Comparison of ENCODE assay signal across 25 cellular contexts in the genomic region with DNA sequence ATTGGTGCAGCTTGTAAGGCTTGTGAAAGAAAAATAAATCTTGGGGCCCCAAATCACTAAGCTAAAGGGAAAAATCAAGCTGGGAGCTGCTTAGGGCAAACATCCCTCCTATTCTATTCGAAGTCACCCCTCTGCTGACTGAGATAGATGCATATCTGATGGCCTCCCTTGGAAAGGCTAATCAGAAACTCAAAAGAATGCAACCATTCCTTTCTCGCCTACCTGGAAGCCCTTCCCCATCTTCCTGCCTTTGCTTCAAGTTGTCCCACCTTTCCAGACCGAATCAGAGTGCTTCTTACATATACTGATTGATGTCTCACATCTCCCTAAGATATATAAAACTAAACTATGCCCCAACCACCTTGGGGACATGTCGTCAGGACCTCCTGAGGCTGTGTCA.
"Had no signal": no experiment of that assay in that cellular context is flagged by ENCODE, and none has a peak within 500 bp of the region (broad histone marks: within the 10 kb centered on the region; RNA-seq: fewer than 3 reads in every experiment).

No MANE protein-coding gene starts in this region.

- H3K27ac Mint-ChIP-seq: activated CD4-positive, alpha-beta T cell treated with anti-CD3 and anti-CD28 coated beads, Interleukin-2, amount 10 ng/mL, durations not matched to agents 7 days and 5 days; activated CD8-positive, alpha-beta memory T cell treated with anti-CD3 and anti-CD28 coated beads, Interleukin-2, amount 10 ng/mL, durations not matched to agents 7 days and 5 days; activated CD8-positive, alpha-beta T cell treated with anti-CD3 and anti-CD28 coated beads for 36 hours; immature natural killer cell; natural killer cell; progenitor cell of endocrine pancreas; stimulated activated memory B cell treated with anti-CD40 and anti-IgM and Interleukin-4, amounts not matched to agents 10 μg/mL and 1 μg/mL and 100 μg/mL, for 72 hours; T-helper 17 cell had no signal

- ATAC-seq: activated CD8-positive, alpha-beta memory T cell treated with anti-CD3 and anti-CD28 coated beads, Interleukin-2, amount 10 ng/mL, durations not matched to agents 7 days and 5 days; activated CD8-positive, alpha-beta T cell treated with anti-CD3 and anti-CD28 coated beads for 36 hours; heart left ventricle; left lung; natural killer cell; stimulated activated memory B cell treated with anti-CD40 and anti-IgM and Interleukin-4, amounts not matched to agents 10 μg/mL and 1 μg/mL and 100 μg/mL, for 72 hours; T-helper 17 cell had no signal

- H3K4me3 Mint-ChIP-seq: activated CD4-positive, alpha-beta T cell treated with anti-CD3 and anti-CD28 coated beads, Interleukin-2, amount 10 ng/mL, durations not matched to agents 7 days and 5 days; activated CD8-positive, alpha-beta memory T cell treated with anti-CD3 and anti-CD28 coated beads, Interleukin-2, amount 10 ng/mL, durations not matched to agents 7 days and 5 days; activated CD8-positive, alpha-beta T cell treated with anti-CD3 and anti-CD28 coated beads for 36 hours; immature natural killer cell; natural killer cell; stimulated activated memory B cell treated with anti-CD40 and anti-IgM and Interleukin-4, amounts not matched to agents 10 μg/mL and 1 μg/mL and 100 μg/mL, for 72 hours; T-helper 17 cell had no signal

- H3K4me3 ChIP-seq: heart left ventricle, left lung, lung, sigmoid colon, smooth muscle cell, stomach, suprapubic skin, tibial nerve, uterus had no signal

- H3K36me3 ChIP-seq: heart left ventricle, left lung, sigmoid colon, stomach, suprapubic skin, tibial nerve, uterus had no signal

- H3K9me3 ChIP-seq: heart left ventricle, left lung, sigmoid colon, stomach, suprapubic skin, tibial nerve, uterus had no signal

- H3K36me3 Mint-ChIP-seq: activated CD8-positive, alpha-beta memory T cell treated with anti-CD3 and anti-CD28 coated beads, Interleukin-2, amount 10 ng/mL, durations not matched to agents 7 days and 5 days; immature natural killer cell; natural killer cell; stimulated activated memory B cell treated with anti-CD40 and anti-IgM and Interleukin-4, amounts not matched to agents 10 μg/mL and 1 μg/mL and 100 μg/mL, for 72 hours had no signal

- H3K27me3 Mint-ChIP-seq: activated CD4-positive, alpha-beta T cell treated with anti-CD3 and anti-CD28 coated beads, Interleukin-2, amount 10 ng/mL, durations not matched to agents 7 days and 5 days; stimulated activated memory B cell treated with anti-CD40 and anti-IgM and Interleukin-4, amounts not matched to agents 10 μg/mL and 1 μg/mL and 100 μg/mL, for 72 hours had no signal

- H3K27ac ChIP-seq: epithelial cell of prostate, heart left ventricle, left lung, sigmoid colon, stomach, suprapubic skin, uterus had no signal

- H3K4me1 ChIP-seq: heart left ventricle, left lung, sigmoid colon, stomach, suprapubic skin, uterus had no signal

- DNase-seq: activated CD4-positive, alpha-beta T cell treated with anti-CD3 and anti-CD28 coated beads, Interleukin-2, amount 10 ng/mL, durations not matched to agents 7 days and 5 days; activated CD8-positive, alpha-beta memory T cell treated with anti-CD3 and anti-CD28 coated beads, Interleukin-2, amount 10 ng/mL, durations not matched to agents 7 days and 5 days; activated gamma-delta T cell; activated naive CD4-positive, alpha-beta T cell treated with anti-CD3 and anti-CD28 coated beads, Interleukin-2, amount 50 U/mL, for 16 hours; activated T-cell treated with anti-CD3 and anti-CD28 coated beads for 4 hours; cerebellar nuclear complex; cortex of kidney; heart left ventricle; immature natural killer cell; left lung; midbrain; natural killer cell; retina; sigmoid colon; stomach; T-helper 17 cell; uterus had no signal

- H3K27me3 ChIP-seq: heart left ventricle, left lung, sigmoid colon, stomach, suprapubic skin, tibial nerve, uterus had no signal

- H3K9me3 Mint-ChIP-seq: activated CD4-positive, alpha-beta T cell treated with anti-CD3 and anti-CD28 coated beads, Interleukin-2, amount 10 ng/mL, durations not matched to agents 7 days and 5 days; activated CD8-positive, alpha-beta T cell treated with anti-CD3 and anti-CD28 coated beads for 36 hours; immature natural killer cell; natural killer cell; stimulated activated memory B cell treated with anti-CD40 and anti-IgM and Interleukin-4, amounts not matched to agents 10 μg/mL and 1 μg/mL and 100 μg/mL, for 72 hours had no signal

- H3K4me1 Mint-ChIP-seq: activated CD4-positive, alpha-beta T cell treated with anti-CD3 and anti-CD28 coated beads, Interleukin-2, amount 10 ng/mL, durations not matched to agents 7 days and 5 days; activated CD8-positive, alpha-beta memory T cell treated with anti-CD3 and anti-CD28 coated beads, Interleukin-2, amount 10 ng/mL, durations not matched to agents 7 days and 5 days; immature natural killer cell; natural killer cell; stimulated activated memory B cell treated with anti-CD40 and anti-IgM and Interleukin-4, amounts not matched to agents 10 μg/mL and 1 μg/mL and 100 μg/mL, for 72 hours; T-helper 17 cell had no signal
